ENCODE assay signal across 23 cellular contexts in the genomic region with DNA sequence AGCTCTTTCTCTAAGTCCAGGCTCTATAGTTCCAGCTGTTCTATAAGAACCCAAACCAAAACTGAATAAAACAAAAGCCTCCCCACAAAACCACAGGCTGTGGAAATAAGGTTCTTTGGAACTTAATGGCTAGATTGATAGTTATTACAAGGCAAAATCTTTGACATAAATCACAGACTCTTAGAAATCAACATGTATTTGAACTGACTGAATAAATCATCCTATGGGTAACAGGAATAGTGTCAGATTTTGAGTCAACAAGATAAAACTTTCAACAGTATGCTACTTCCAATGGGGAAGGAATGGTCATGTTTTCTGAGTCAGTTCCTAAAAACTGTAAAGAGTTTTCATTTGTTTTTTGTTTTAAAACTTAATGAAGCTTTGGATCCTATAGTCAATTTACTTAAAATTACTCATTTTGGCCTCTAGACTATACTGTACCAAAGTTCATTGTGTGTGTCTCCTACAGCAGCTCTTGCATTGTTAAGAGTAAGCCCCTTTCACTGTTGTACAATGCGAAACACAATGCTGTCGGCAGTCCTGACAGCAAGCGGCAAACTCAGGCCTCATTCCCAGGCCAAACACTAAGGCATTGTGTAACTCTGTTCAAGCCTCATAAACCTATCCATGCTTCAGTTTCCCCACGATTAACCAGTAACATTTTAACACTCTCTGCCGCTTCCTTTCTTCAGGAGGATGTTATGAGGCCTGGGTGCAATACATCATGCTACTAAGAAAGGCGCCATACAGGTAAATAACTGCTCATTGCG.
"Had no signal": no experiment of that assay in that cellular context is flagged by ENCODE, and none has a peak within 500 bp of the region (broad histone marks: within the 10 kb centered on the region; RNA-seq: fewer than 3 reads in every experiment).

No MANE protein-coding gene starts in this region.

- H3K36me3 Mint-ChIP-seq: stimulated activated effector memory CD8-positive, alpha-beta T cell treated with anti-CD3 and anti-CD28 coated beads, Interleukin-12 subunit alpha, Interleukin-12 subunit beta, amount 100 ng/mL, for 72 hours had no signal

- H3K36me3 ChIP-seq: ascending aorta, gastroesophageal sphincter, heart left ventricle, lower lobe of right lung, neutrophil, ovary, tibial artery had no signal

- H3K9me3 ChIP-seq: ascending aorta, esophagus squamous epithelium, gastroesophageal sphincter, lower lobe of right lung, neutrophil, ovary, psoas muscle, tibial artery had no signal

- H3K27ac ChIP-seq: gastroesophageal sphincter, heart left ventricle, lower lobe of right lung, neutrophil, ovary, psoas muscle, tibial artery had no signal

- DNase-seq: activated CD4-positive, alpha-beta T cell treated with anti-CD3 and anti-CD28 coated beads for 1 hour; activated CD4-positive, alpha-beta T cell treated with anti-CD3 and anti-CD28 coated beads, Interleukin-2, amount 50 U/mL, for 1 hour; activated CD8-positive, alpha-beta T cell treated with anti-CD3 and anti-CD28 coated beads, Interleukin-2, amount 10 ng/mL, durations not matched to agents 7 days and 5 days; central memory CD4-positive, alpha-beta T cell; effector memory CD4-positive, alpha-beta T cell; esophagus squamous epithelium; heart left ventricle; left cardiac atrium; lower lobe of right lung; naive thymus-derived CD4-positive, alpha-beta T cell; ovary; psoas muscle; right cardiac atrium; stimulated activated CD4-positive, alpha-beta T cell treated with anti-CD3 and anti-CD28 coated beads, Interleukin-2, amount 100 ng/mL, for 24 hours; stimulated activated naive CD8-positive, alpha-beta T cell treated with anti-CD3 and anti-CD28 coated beads, Interleukin-15, amount 100 ng/mL, for 72 hours; T-cell; tibial artery had no signal

- H3K4me3 Mint-ChIP-seq: activated CD8-positive, alpha-beta T cell treated with anti-CD3 and anti-CD28 coated beads, Interleukin-2, amount 10 ng/mL, durations not matched to agents 7 days and 5 days; stimulated activated effector memory CD8-positive, alpha-beta T cell treated with anti-CD3 and anti-CD28 coated beads, Interleukin-12 subunit alpha, Interleukin-12 subunit beta, amount 100 ng/mL, for 72 hours; stimulated activated naive CD8-positive, alpha-beta T cell treated with anti-CD3 and anti-CD28 coated beads, Interleukin-15, amount 100 ng/mL, for 72 hours; T-cell; T-helper 2 cell treated with Interferon-gamma antibody and Interleukin-4, amounts not matched to agents 5 μg/mL and 100 μg/mL, for 36 hours had no signal

- H3K27me3 Mint-ChIP-seq: naive thymus-derived CD4-positive, alpha-beta T cell; stimulated activated naive CD8-positive, alpha-beta T cell treated with anti-CD3 and anti-CD28 coated beads, Interleukin-15, amount 100 ng/mL, for 72 hours; T-cell had no signal

- ATAC-seq: activated CD8-positive, alpha-beta T cell treated with anti-CD3 and anti-CD28 coated beads, Interleukin-2, amount 10 ng/mL, durations not matched to agents 7 days and 5 days; activated naive CD4-positive, alpha-beta T cell treated with anti-CD3 and anti-CD28 coated beads, Interleukin-2, amount 50 U/mL, for 72 hours; gastroesophageal sphincter; heart left ventricle; left cardiac atrium; psoas muscle; stimulated activated effector memory CD8-positive, alpha-beta T cell treated with anti-CD3 and anti-CD28 coated beads, Interleukin-12 subunit alpha, Interleukin-12 subunit beta, amount 100 ng/mL, for 72 hours; stimulated activated naive CD8-positive, alpha-beta T cell treated with anti-CD3 and anti-CD28 coated beads, Interleukin-15, amount 100 ng/mL, for 72 hours; T-cell had no signal

- H3K27ac Mint-ChIP-seq: activated CD8-positive, alpha-beta T cell treated with anti-CD3 and anti-CD28 coated beads, Interleukin-2, amount 10 ng/mL, durations not matched to agents 7 days and 5 days; activated naive CD4-positive, alpha-beta T cell treated with anti-CD3 and anti-CD28 coated beads, Interleukin-2, amount 50 U/mL, for 72 hours; stimulated activated effector memory CD8-positive, alpha-beta T cell treated with anti-CD3 and anti-CD28 coated beads, Interleukin-12 subunit alpha, Interleukin-12 subunit beta, amount 100 ng/mL, for 72 hours; stimulated activated naive CD8-positive, alpha-beta T cell treated with anti-CD3 and anti-CD28 coated beads, Interleukin-15, amount 100 ng/mL, for 72 hours; T-cell; T-helper 2 cell treated with Interferon-gamma antibody and Interleukin-4, amounts not matched to agents 5 μg/mL and 100 μg/mL, for 36 hours had no signal

- H3K4me3 ChIP-seq: ascending aorta, esophagus squamous epithelium, gastroesophageal sphincter, heart left ventricle, lower lobe of right lung, ovary, psoas muscle, tibial artery had no signal

- H3K27me3 ChIP-seq: ascending aorta, esophagus squamous epithelium, gastroesophageal sphincter, heart left ventricle, neutrophil, ovary, tibial artery had no signal

- H3K9me3 Mint-ChIP-seq: stimulated activated effector memory CD8-positive, alpha-beta T cell treated with anti-CD3 and anti-CD28 coated beads, Interleukin-12 subunit alpha, Interleukin-12 subunit beta, amount 100 ng/mL, for 72 hours; T-helper 2 cell treated with Interferon-gamma antibody and Interleukin-4, amounts not matched to agents 5 μg/mL and 100 μg/mL, for 36 hours had no signal

- H3K4me1 ChIP-seq: psoas muscle had no signal
